1 cellular context compared by ENCODE assay signal in genomic region chr13:47723898-47724297, GRCh38.
TF ChIP-seq lines count a peak whose summit lies in the region.

No MANE protein-coding gene starts in this region.

TF ChIP-seq in H1, 55 proteins besides CTCF, POLR2A, EP300 and RAD21:
- TF ChIP-seq CHD2 (IDR thresholded peaks at IDR 0.05; ENCODE audit: low read length) (no peak), CBX8 (IDR thresholded peaks at IDR 0.05; ENCODE audit: borderline replicate concordance, low read depth, low read length) (no peak), RXRA (IDR thresholded peaks at IDR 0.05; ENCODE audit: insufficient read depth, low read depth, low read length) (no peak), TAF7 (optimal IDR thresholded peaks at IDR 0.05; ENCODE audit: borderline replicate concordance, low read depth, low read length) (no peak), POU5F1 (IDR thresholded peaks at IDR 0.05; ENCODE audit: low read depth, low read length) (no peak), ATF2 (IDR thresholded peaks at IDR 0.05; ENCODE audit: low read length) (no peak), GABPA (IDR thresholded peaks at IDR 0.05; ENCODE audit: borderline replicate concordance, insufficient read depth, low read length) (no peak)
